ENCODE assay signal across 8 cellular contexts in the genomic region with DNA sequence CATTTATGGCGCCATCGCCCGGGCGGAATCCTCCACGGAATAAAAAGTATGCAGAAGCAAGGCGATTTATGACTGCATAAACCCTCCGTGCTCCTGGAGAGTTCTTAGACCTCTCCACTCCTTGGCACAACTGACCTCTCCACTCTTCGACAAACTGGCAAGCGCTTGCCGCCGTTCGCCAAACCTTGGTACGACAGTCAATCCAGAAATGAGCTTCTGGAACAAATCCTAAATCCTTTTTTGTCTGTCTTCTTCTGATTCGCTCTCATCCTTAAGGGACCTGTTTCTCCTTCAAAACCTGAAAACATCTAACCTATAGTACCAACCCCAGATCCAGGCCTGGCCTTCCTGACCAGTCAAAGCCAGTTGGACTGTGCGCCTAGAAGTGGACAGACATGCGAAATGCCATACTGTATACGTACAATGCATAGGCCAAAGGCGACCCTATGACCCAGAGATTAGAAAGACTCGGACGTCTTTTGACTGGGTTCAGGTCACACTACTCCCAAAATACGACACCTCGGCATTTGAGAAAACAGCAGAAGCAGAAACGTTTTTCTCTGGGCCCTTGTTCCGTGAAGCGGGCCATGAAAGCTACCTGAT. TPM values are rescaled to one million over a fixed set of nuclear protein-coding genes. Genes with fewer than 3 reads are reported as not detected.
DNase-seq lines count a peak whose midpoint lies in the region; ATAC-seq, FAIRE-seq and TF ChIP-seq lines count a peak whose summit lies in the region.

No MANE protein-coding gene starts in this region.

- no peak for ATAC-seq in activated CD8-positive, alpha-beta memory T cell treated with anti-CD3 and anti-CD28 coated beads, Interleukin-2, amount 10 ng/mL, durations not matched to agents 7 days and 5 days
- ATAC-seq in activated naive CD4-positive, alpha-beta T cell treated with anti-CD3 and anti-CD28 coated beads, Interleukin-2, amount 50 U/mL, for 72 hours, result no peak
- ATAC-seq in HG03159 (IDR thresholded peaks at IDR 0.05; ENCODE audit: unreplicated experiment), result no peak

- peaks cover 20% of the 10 kb centered on the region for H3K27me3 Mint-ChIP-seq in activated CD8-positive, alpha-beta memory T cell treated with anti-CD3 and anti-CD28 coated beads, Interleukin-2, amount 10 ng/mL, durations not matched to agents 7 days and 5 days

- intact Hi-C loops in tibial artery (cut with DNase I; ENCODE audit: low total_unique reads), result loop anchor here (5.0 to 10.0 kb wide), 2 partner anchors 78 to 150 kb away; no protein-coding TSS in a partner anchor

- H3K4me3 Mint-ChIP-seq in activated CD8-positive, alpha-beta memory T cell treated with anti-CD3 and anti-CD28 coated beads, Interleukin-2, amount 10 ng/mL, durations not matched to agents 7 days and 5 days, result peak overlapping the region; percentile 87

- no peaks in the 10 kb centered on the region for H3K27me3 ChIP-seq in keratinocyte (ENCODE audit: control insufficient read depth, extremely low read depth, insufficient read depth, low read length)
- no peaks in the 10 kb centered on the region for H3K27me3 ChIP-seq in tibial artery

- H3K9me3 ChIP-seq in keratinocyte (ENCODE audit: control insufficient read depth, low read depth, low read length), result no peaks in the 10 kb centered on the region
- peaks cover 0 to 4% (median 0%) of the 10 kb centered on the region in 3 donors for H3K9me3 ChIP-seq in tibial artery

- peak overlapping the region; percentile 56 for H3K9ac ChIP-seq in keratinocyte (ENCODE audit: control insufficient read depth, extremely low read depth, insufficient read depth, low read length)

- H3K9me1 ChIP-seq in keratinocyte (ENCODE audit: control insufficient read depth, extremely low read depth, insufficient read depth, low read length), result no peaks in the 10 kb centered on the region

- no peaks in the 10 kb centered on the region for H3K36me3 ChIP-seq in keratinocyte (ENCODE audit: control insufficient read depth in 2 of 2, extremely low read depth in 1 of 2, insufficient read depth in 2 of 2, low read length in 2 of 2)
- no peaks in the 10 kb centered on the region for H3K36me3 ChIP-seq in tibial artery

- peak in 2 of 3 experiments; percentile 27 to 72 for TF ChIP-seq CTCF in keratinocyte (optimal IDR thresholded peaks at IDR 0.05 in 1 of 3, IDR thresholded peaks at IDR 0.05 in 1 of 3, conservative IDR thresholded peaks at IDR 0.05 in 1 of 3; ENCODE audit: extremely low read depth in 1 of 3, insufficient read depth in 2 of 3, low read length in 3 of 3)
- TF ChIP-seq CTCF in tibial artery (IDR thresholded peaks at IDR 0.05), result no peak

- DNase-seq in activated CD8-positive, alpha-beta memory T cell treated with anti-CD3 and anti-CD28 coated beads, Interleukin-2, amount 10 ng/mL, durations not matched to agents 7 days and 5 days, result no peak
- DNase-seq in activated CD8-positive, alpha-beta memory T cell treated with anti-CD3 and anti-CD28 coated beads for 24 hours, result no peak
- no peak for DNase-seq in activated naive CD4-positive, alpha-beta T cell treated with anti-CD3 and anti-CD28 coated beads, Interleukin-2, amount 50 U/mL, for 72 hours (ENCODE audit: low spot score in 2 of 2)
- DNase-seq in keratinocyte (ENCODE audit: low read depth, low spot score) (no peak), tibial artery (no peak), NCI-H2081 (lab: John Stamatoyannopoulos, UW) (no peak)
- no peak for DNase-seq in stimulated activated CD4-positive, alpha-beta T cell treated with anti-CD3 and anti-CD28 coated beads, Interleukin-12 subunit alpha, Interleukin-12 subunit beta, amount 100 ng/mL, for 4 hours

- peak overlapping the region; percentile 88 for H2AFZ ChIP-seq in keratinocyte (ENCODE audit: control insufficient read depth, low read length)

- peaks cover 3% of the 10 kb centered on the region for H3K36me3 Mint-ChIP-seq in activated CD8-positive, alpha-beta memory T cell treated with anti-CD3 and anti-CD28 coated beads, Interleukin-2, amount 10 ng/mL, durations not matched to agents 7 days and 5 days
- peaks cover 16 to 19% of the 10 kb centered on the region in 2 donors for H3K36me3 Mint-ChIP-seq in activated naive CD4-positive, alpha-beta T cell treated with anti-CD3 and anti-CD28 coated beads, Interleukin-2, amount 50 U/mL, for 72 hours

- peak overlapping the region; percentile 81 for H3K4me2 ChIP-seq in keratinocyte (ENCODE audit: control insufficient read depth, extremely low read depth, insufficient read depth, low read depth, low read length)

- H3K4me1 ChIP-seq in keratinocyte (ENCODE audit: control insufficient read depth, extremely low read depth, insufficient read depth, low read length), result peaks cover 13% of the 10 kb centered on the region
- peaks cover 0 to 17% (median 8%) of the 10 kb centered on the region in 4 donors for H3K4me1 ChIP-seq in tibial artery

- dilution Hi-C loops in keratinocyte (cut with MboI; ENCODE audit: extremely low pct_ligation_motif_present, low sequenced_read_pairs), result no loop called here

- H3K9me3 Mint-ChIP-seq in activated CD8-positive, alpha-beta memory T cell treated with anti-CD3 and anti-CD28 coated beads, Interleukin-2, amount 10 ng/mL, durations not matched to agents 7 days and 5 days (ENCODE audit: low read depth), result peaks cover 3% of the 10 kb centered on the region
- peaks cover 5 to 10% of the 10 kb centered on the region in 2 donors for H3K9me3 Mint-ChIP-seq in activated naive CD4-positive, alpha-beta T cell treated with anti-CD3 and anti-CD28 coated beads, Interleukin-2, amount 50 U/mL, for 72 hours

- CTCF ChIA-PET in activated CD8-positive, alpha-beta memory T cell treated with anti-CD3 and anti-CD28 coated beads, Interleukin-2, amount 10 ng/mL, durations not matched to agents 7 days and 5 days (lab: Charles Lee), result interaction anchor here (1.5 to 5.3 kb wide), 3 partner anchors 26 to 152 kb away, joined by 3 to 48 read pairs (median 5); no protein-coding TSS in a partner anchor

- H3K4me1 Mint-ChIP-seq in activated CD8-positive, alpha-beta memory T cell treated with anti-CD3 and anti-CD28 coated beads, Interleukin-2, amount 10 ng/mL, durations not matched to agents 7 days and 5 days, result peaks cover 54% of the 10 kb centered on the region

- H3K27ac Mint-ChIP-seq in activated CD8-positive, alpha-beta memory T cell treated with anti-CD3 and anti-CD28 coated beads, Interleukin-2, amount 10 ng/mL, durations not matched to agents 7 days and 5 days, result peak overlapping the region; percentile 84
- H3K27ac Mint-ChIP-seq in activated naive CD4-positive, alpha-beta T cell treated with anti-CD3 and anti-CD28 coated beads, Interleukin-2, amount 50 U/mL, for 72 hours, result peak overlapping the region; percentile 97 to 100

- FAIRE-seq in keratinocyte (lab: Jason Lieb, UNC), result no peak

- H3K4me3 ChIP-seq in keratinocyte (ENCODE audit: control insufficient read depth in 2 of 3, extremely low read depth in 1 of 3, insufficient read depth in 2 of 3, low read depth in 1 of 3, low read length in 3 of 3), result peak overlapping the region; percentile 51 to 73 (median 66)
- peak overlapping the region; percentile 63 to 76 for H3K4me3 ChIP-seq in tibial artery

- no peaks in the 10 kb centered on the region for H3K79me2 ChIP-seq in keratinocyte (ENCODE audit: control insufficient read depth, insufficient read depth, low read length)

- H4K20me1 ChIP-seq in keratinocyte (ENCODE audit: control insufficient read depth, extremely low read depth, insufficient read depth, low read length), result no peaks in the 10 kb centered on the region

- H3K27ac ChIP-seq in keratinocyte (ENCODE audit: control insufficient read depth, insufficient read depth, low read length), result no peak overlapping the region
- H3K27ac ChIP-seq in tibial artery, result peak overlapping the region; percentile 65 to 75

RNA-seq across cellular contexts. Expression of a gene that starts 59.4 kb away (rescaled TPM):
- 10 to 100 TPM; 52.5 to 62.9 TPM for total RNA-seq in activated CD8-positive, alpha-beta memory T cell treated with anti-CD3 and anti-CD28 coated beads, Interleukin-2, amount 10 ng/mL, durations not matched to agents 7 days and 5 days
- 10 to 100 TPM; 34.3 to 45.4 TPM for total RNA-seq in activated naive CD4-positive, alpha-beta T cell treated with anti-CD3 and anti-CD28 coated beads, Interleukin-2, amount 50 U/mL, for 72 hours
- polyA plus RNA-seq in keratinocyte, result 43.5 to 49.2 TPM (median 47.3 TPM) in 3 replicates
- polyA plus RNA-seq in keratinocyte (2011; ENCODE audit: low read depth), result 5.5 TPM
- polyA plus RNA-seq in keratinocyte (2011; cell fraction: cytosol; rRNA removed), result 30.1 and 42.0 TPM in 2 replicates
- polyA plus RNA-seq in keratinocyte (2011; cell fraction: nucleus; rRNA removed), result 74.0 and 75.2 TPM in 2 replicates
- polyA plus RNA-seq in keratinocyte (2012; ENCODE audit: low replicate concordance), result 21.2 and 34.1 TPM in 2 replicates
- 32.3 to 57.3 TPM (median 52.7 TPM) in 3 replicates for polyA minus RNA-seq in keratinocyte
- 51.0 TPM for polyA minus RNA-seq in keratinocyte (2011; cell fraction: cytosol; rRNA and poly(A)+ RNA removed)
- polyA minus RNA-seq in keratinocyte (2011; cell fraction: nucleus; rRNA and poly(A)+ RNA removed), result 33.6 and 36.6 TPM in 2 replicates

Comparison
In these comparisons a context has a peak if more than half of its experiments do, and no peak if none do; other contexts are left out.
1. CTCF ChIP-seq: peak in keratinocyte (2 of 3); none in tibial artery (0 of 2).